7 cellular contexts compared by ENCODE assay signal in the genomic region with DNA sequence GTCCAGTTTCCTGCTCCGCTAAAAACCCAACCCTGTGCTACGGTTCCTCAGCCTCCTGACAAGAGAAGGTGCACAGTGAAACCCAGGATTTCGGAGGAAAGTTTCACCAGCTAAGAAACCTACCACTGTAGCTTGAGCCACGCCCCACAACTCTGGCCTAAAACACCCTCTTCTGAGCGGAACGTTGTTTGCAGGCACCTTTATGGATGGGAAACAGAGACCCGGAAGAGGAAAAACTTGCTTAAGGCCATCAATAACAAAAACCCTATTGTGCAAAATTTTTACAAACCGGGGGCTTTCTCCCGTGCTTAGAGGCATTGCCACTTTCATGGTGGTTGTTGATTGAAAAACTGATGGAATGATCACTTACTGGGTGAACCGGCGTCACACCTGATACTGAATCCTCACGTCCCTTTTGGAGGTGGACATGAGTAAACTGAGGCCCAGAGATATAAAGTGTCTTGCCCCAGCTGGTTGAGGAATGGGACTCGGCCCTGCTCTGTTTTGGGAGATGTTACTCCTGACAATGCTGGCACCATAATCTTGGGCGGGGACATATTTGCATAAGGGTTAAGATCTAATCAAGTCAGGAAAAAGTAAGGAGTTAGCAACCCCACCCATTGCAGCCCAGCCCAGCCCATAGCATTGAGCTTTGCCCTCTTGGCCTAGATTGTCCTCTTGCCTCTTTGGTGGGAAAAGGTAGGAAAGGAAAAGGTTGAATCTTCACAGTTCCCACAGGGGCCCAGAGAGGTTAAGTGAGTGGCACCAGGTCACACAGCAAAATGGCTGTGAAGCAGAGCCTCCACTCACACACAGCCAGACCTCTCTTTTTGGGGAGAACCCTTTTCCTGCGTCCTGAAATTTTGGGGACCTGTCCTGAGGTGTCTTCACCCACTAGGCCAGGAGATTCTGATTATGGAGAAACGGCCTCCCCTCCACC. TPM values are rescaled to one million over a fixed set of nuclear protein-coding genes. Genes with fewer than 3 reads are reported as not detected.
A peak's percentile ranks its signal among the peaks of the same experiment; 100 is the strongest.
DNase-seq lines count a peak whose midpoint lies in the region; ATAC-seq, FAIRE-seq and TF ChIP-seq lines count a peak whose summit lies in the region.

No MANE protein-coding gene starts in this region.

- no peaks in the 10 kb centered on the region for H3K36me3 ChIP-seq in H7 (replicated peaks; ENCODE audit: control insufficient read depth, insufficient read depth, low read length)
- no peaks in the 10 kb centered on the region for H3K36me3 ChIP-seq in SJSA1
- H3K36me3 ChIP-seq in endodermal cell (ENCODE audit: control insufficient read depth, insufficient read depth, low read length), result no peaks in the 10 kb centered on the region

- FAIRE-seq in D721Med (lab: Jason Lieb, UNC), result no peak

- WGBS in endodermal cell (ENCODE audit: insufficient coverage in 1 of 2, insufficient read length in 1 of 2), 2 experiments, result 48 to 64% methylated on average over 5 to 16 of the region's 16 CpGs

- H3K4me3 ChIP-seq in H7 (ENCODE audit: insufficient read depth, low read depth, low read length) (peak overlapping the region; percentile 61), SJSA1 (peak overlapping the region; percentile 32), endodermal cell (ENCODE audit: low read length) (peak overlapping the region; percentile 81)

- peaks cover under 1% of the 10 kb centered on the region for H3K9me3 Mint-ChIP-seq in endodermal cell
- H3K9me3 Mint-ChIP-seq in natural killer cell, result no peaks in the 10 kb centered on the region

- H3K4me1 Mint-ChIP-seq in endodermal cell, result no peaks in the 10 kb centered on the region
- peaks cover 0 to 17% of the 10 kb centered on the region in 2 donors for H3K4me1 Mint-ChIP-seq in natural killer cell

- DNase-seq in H7 (no peak), SJSA1 (ENCODE audit: low read depth in 1 of 2, low spot score in 2 of 2) (no peak), endodermal cell (peak; percentile 37), natural killer cell (no peak), anterior cingulate cortex (lab: John Stamatoyannopoulos, UW) (no peak), D721Med (ENCODE audit: insufficient read length, low spot score) (no peak)

- TF ChIP-seq CTCF in endodermal cell (conservative IDR thresholded peaks at IDR 0.05), result no peak
- TF ChIP-seq CTCF in natural killer cell (IDR thresholded peaks at IDR 0.05), result no peak
- TF ChIP-seq CTCF in D721Med (IDR thresholded peaks at IDR 0.05; ENCODE audit: insufficient read depth, missing control alignments), result no peak

- peaks cover 18% of the 10 kb centered on the region for H3K4me1 ChIP-seq in SJSA1 (replicated peaks)
- H3K4me1 ChIP-seq in endodermal cell (ENCODE audit: control insufficient read depth, insufficient read depth, low read length), result no peaks in the 10 kb centered on the region

- H3K9ac ChIP-seq in endodermal cell (ENCODE audit: extremely low read depth, low read length, poor library complexity, severe bottlenecking), result peak overlapping the region; percentile 42

- H3K9me3 ChIP-seq in SJSA1 (replicated peaks) (no peaks in the 10 kb centered on the region), endodermal cell (ENCODE audit: control insufficient read depth, low read length) (peaks cover 1% of the 10 kb centered on the region)

- H3K27me3 ChIP-seq in H7 (ENCODE audit: control insufficient read depth, insufficient read depth, low read length) (peaks cover 3% of the 10 kb centered on the region; the same call in 1 of the 2 replicates), SJSA1 (replicated peaks) (peaks cover 7% of the 10 kb centered on the region), endodermal cell (ENCODE audit: control insufficient read depth, insufficient read depth, low read length, poor library complexity, severe bottlenecking) (peaks cover 48% of the 10 kb centered on the region)

- ATAC-seq in natural killer cell (peak in 2 of 3 donors; percentile 12 to 16), GM21360 (IDR thresholded peaks at IDR 0.05; ENCODE audit: unreplicated experiment) (no peak)

- intact Hi-C loops in natural killer cell (cut with micrococcal nuclease), result no loop called here

- H3K27ac ChIP-seq in SJSA1 (no peak overlapping the region), endodermal cell (ENCODE audit: low read depth, low read length) (no peak overlapping the region)

- H3K27ac Mint-ChIP-seq in endodermal cell (no peak overlapping the region), natural killer cell (peak overlapping the region in 1 of 2 donors; percentile 68)

- H3K4me3 Mint-ChIP-seq in endodermal cell (peak overlapping the region; percentile 69), natural killer cell (peak overlapping the region; percentile 67)

- peaks cover 47% of the 10 kb centered on the region for H3K27me3 Mint-ChIP-seq in endodermal cell (ENCODE audit: insufficient read depth)
- peaks cover 20 to 37% of the 10 kb centered on the region in 2 donors for H3K27me3 Mint-ChIP-seq in natural killer cell (ENCODE audit: low read depth in 2 of 2)

- H3K36me3 Mint-ChIP-seq in endodermal cell (ENCODE audit: low read depth), result no peaks in the 10 kb centered on the region
- no peaks in the 10 kb centered on the region for H3K36me3 Mint-ChIP-seq in natural killer cell

RNA-seq across cellular contexts. Expression of a gene that starts 23.2 kb away (rescaled TPM):
- total RNA-seq in H7 (2014; rRNA removed; shearing (Covaris generic)), result 0.69 and 1.1 TPM in 2 replicates
- 0.39 and 0.97 TPM in 2 replicates for total RNA-seq in SJSA1 (2014; rRNA removed; shearing (Covaris generic))
- 1 to 10 TPM in 1 of 2 donors, under 1 TPM in 1; 0.84 to 1.1 TPM for total RNA-seq in endodermal cell
- 2.6 TPM for polyA plus RNA-seq in endodermal cell (2013, experiment 1 of 2)
- 2.0 TPM for polyA plus RNA-seq in endodermal cell (2013, experiment 2 of 2)
- total RNA-seq in natural killer cell, result 10 to 100 TPM in 1 of 3 donors, 1 to 10 TPM in 2; 2.1 to 11.3 (median 9.2) TPM
